ENCODE assay signal across 17 cellular contexts in genomic region chr11:94934836-94935235, GRCh38. TPM values are rescaled to one million over a fixed set of nuclear protein-coding genes. Genes with fewer than 3 reads are reported as not detected.
DNase-seq lines count a peak whose midpoint lies in the region; ATAC-seq and TF ChIP-seq lines count a peak whose summit lies in the region.
"Had no signal": no experiment of that assay in that cellular context is flagged by ENCODE, and none has a peak within 500 bp of the region (broad histone marks: within the 10 kb centered on the region; RNA-seq: fewer than 3 reads in every experiment).

No MANE protein-coding gene starts in this region.

- H3K9me3 Mint-ChIP-seq in CD8-positive, alpha-beta memory T cell: no peaks in the 10 kb centered on the region

- H2BK5ac ChIP-seq in IMR-90 (ENCODE audit: low read depth, low read length, poor library complexity, severe bottlenecking) (peak overlapping the region; percentile 30), neuronal stem cell (ENCODE audit: low read length) (no peak overlapping the region)

- H4K5ac ChIP-seq in IMR-90 (ENCODE audit: low read depth, low read length): peak overlapping the region; percentile 9

- no peaks in the 10 kb centered on the region for H3K27me3 ChIP-seq in CD8-positive, alpha-beta memory T cell (ENCODE audit: insufficient read depth, low read length, poor library complexity, severe bottlenecking)
- H3K27me3 ChIP-seq in IMR-90 (ENCODE audit: control insufficient read depth, insufficient read depth, low read length) (no peaks in the 10 kb centered on the region), neuronal stem cell (ENCODE audit: control insufficient read depth in 3 of 3, insufficient read depth in 3 of 3, low read depth in 1 of 3, low read length in 3 of 3) (no peaks in the 10 kb centered on the region)
- H3K27me3 ChIP-seq: thyroid gland had no signal

- no TSS peak for BruUV-seq in IMR-90 (replicated peaks; lab: Mats Ljungman, UMichigan)

- TF ChIP-seq RAD21 in IMR-90 (IDR thresholded peaks at IDR 0.05; ENCODE audit: low read length): no peak

- peak overlapping the region; percentile 36 for H3K4me3 ChIP-seq in CD8-positive, alpha-beta memory T cell (ENCODE audit: low read length)
- H3K4me3 ChIP-seq in IMR-90 (ENCODE audit: insufficient read depth, low read depth, low read length): no peak overlapping the region
- H3K4me3 ChIP-seq in neuronal stem cell (ENCODE audit: low read length in 2 of 2): no peak overlapping the region
- H3K4me3 ChIP-seq: K562, PC-9, thyroid gland had no signal

- peak overlapping the region; percentile 60 for H2AFZ ChIP-seq in IMR-90 (replicated peaks; ENCODE audit: low read length, poor library complexity)
- H2AFZ ChIP-seq in neuronal stem cell (ENCODE audit: low read length): peak overlapping the region; percentile 32
- H2AFZ ChIP-seq: PC-9 had no signal

- no peak for TF ChIP-seq POLR2A in IMR-90 (IDR thresholded peaks at IDR 0.05; ENCODE audit: low read depth, low read length)

- POLR2A ChIA-PET in CD8-positive, alpha-beta memory T cell (lab: Charles Lee): no interaction called here
- POLR2A ChIA-PET in IMR-90 (lab: Charles Lee; ENCODE audit: unreplicated experiment): no interaction called here

- H4K91ac ChIP-seq in IMR-90 (ENCODE audit: insufficient read depth, low read depth, low read length): peak overlapping the region; percentile 53
- no peak overlapping the region for H4K91ac ChIP-seq in neuronal stem cell (ENCODE audit: low read depth, low read length, poor library complexity)

- peak overlapping the region in 3 of 8 donors; percentile 13 to 32 (median 19) for H3K27ac Mint-ChIP-seq in CD8-positive, alpha-beta memory T cell
- H3K27ac Mint-ChIP-seq: stimulated activated effector memory CD8-positive, alpha-beta T cell treated with anti-CD3 and anti-CD28 coated beads, Interleukin-12 subunit alpha, Interleukin-12 subunit beta, amount 100 ng/mL, for 72 hours had no signal

- H2AK9ac ChIP-seq in IMR-90 (replicated peaks; ENCODE audit: low read depth, low read length, poor library complexity): no peak overlapping the region

- H3K14ac ChIP-seq in IMR-90 (replicated peaks; ENCODE audit: low read depth, low read length): peak overlapping the region; percentile 23
- no peak overlapping the region for H3K14ac ChIP-seq in neuronal stem cell (ENCODE audit: low read length)

- H3K18ac ChIP-seq in IMR-90 (ENCODE audit: low read depth, low read length) (peak overlapping the region; percentile 37), neuronal stem cell (ENCODE audit: low read length) (no peak overlapping the region)

- dilution Hi-C loops in IMR-90 (cut with HindIII; ENCODE audit: low sequenced_read_pairs, unreplicated experiment): no loop called here

- H2BK20ac ChIP-seq in IMR-90 (ENCODE audit: low read depth, low read length): peak overlapping the region; percentile 94

- TF ChIP-seq CTCF in IMR-90 (conservative IDR thresholded peaks at IDR 0.05; ENCODE audit: low read depth, low read length): no peak

- peak overlapping the region; percentile 48; the same call in 1 of the 2 replicates for H3K23ac ChIP-seq in IMR-90 (ENCODE audit: low read depth, low read length)
- no peak overlapping the region for H3K23ac ChIP-seq in neuronal stem cell (ENCODE audit: low read depth, low read length, poor library complexity)

- in situ Hi-C loops in IMR-90 (cut with MboI; ENCODE audit: low sequenced_read_pairs): loop anchor here (25.0 kb wide), 1 partner anchor 798 kb away; the partner anchor contains the start of gene PANX1

- H3K4ac ChIP-seq in IMR-90 (ENCODE audit: low read depth, low read length): peak overlapping the region; percentile 96
- no peak overlapping the region for H3K4ac ChIP-seq in neuronal stem cell (ENCODE audit: low read length)

- no peak overlapping the region for H3K4me2 ChIP-seq in IMR-90 (ENCODE audit: low read depth, low read length)
- no peak overlapping the region for H3K4me2 ChIP-seq in neuronal stem cell (ENCODE audit: insufficient read depth, low read length, poor library complexity, severe bottlenecking)
- H3K4me2 ChIP-seq: PC-9 had no signal

- no peak for ATAC-seq in IMR-90 (ENCODE audit: low read depth)
- ATAC-seq: K562; stimulated activated effector memory CD8-positive, alpha-beta T cell treated with anti-CD3 and anti-CD28 coated beads, Interleukin-12 subunit alpha, Interleukin-12 subunit beta, amount 100 ng/mL, for 72 hours had no signal

- intact Hi-C loops in IMR-90 (cut with micrococcal nuclease): no loop called here

- peak overlapping the region; percentile 8; the same call in 1 of the 2 replicates for H3K56ac ChIP-seq in IMR-90 (ENCODE audit: extremely low read depth, insufficient read depth, low read length)

- no peaks in the 10 kb centered on the region for H3K9me3 ChIP-seq in CD8-positive, alpha-beta memory T cell (ENCODE audit: low read length)
- H3K9me3 ChIP-seq in IMR-90 (ENCODE audit: control insufficient read depth, insufficient read depth, low read length): no peaks in the 10 kb centered on the region
- no peaks in the 10 kb centered on the region for H3K9me3 ChIP-seq in neuronal stem cell (replicated peaks in 1 of 2; ENCODE audit: control insufficient read depth in 2 of 2, insufficient read depth in 1 of 2, low read depth in 1 of 2, low read length in 2 of 2)
- H3K9me3 ChIP-seq: thyroid gland had no signal

- H3K36me3 Mint-ChIP-seq in CD8-positive, alpha-beta memory T cell: peaks cover 0 to 2% (median 0%) of the 10 kb centered on the region in 3 donors
- H3K36me3 Mint-ChIP-seq: stimulated activated effector memory CD8-positive, alpha-beta T cell treated with anti-CD3 and anti-CD28 coated beads, Interleukin-12 subunit alpha, Interleukin-12 subunit beta, amount 100 ng/mL, for 72 hours had no signal

- H2BK15ac ChIP-seq in IMR-90 (ENCODE audit: low read depth, low read length) (peak overlapping the region; percentile 94; the same call in 2 of the 3 replicates), neuronal stem cell (ENCODE audit: low read length) (no peak overlapping the region)

- no peaks in the 10 kb centered on the region for H3K36me3 ChIP-seq in CD8-positive, alpha-beta memory T cell (ENCODE audit: insufficient read depth, low read length)
- H3K36me3 ChIP-seq in IMR-90 (ENCODE audit: control insufficient read depth, insufficient read depth, low read length) (no peaks in the 10 kb centered on the region), neuronal stem cell (replicated peaks in 1 of 2; ENCODE audit: control insufficient read depth in 2 of 2, insufficient read depth in 2 of 2, low read length in 2 of 2) (no peaks in the 10 kb centered on the region)
- H3K36me3 ChIP-seq: thyroid gland had no signal

- H2BK120ac ChIP-seq in IMR-90 (ENCODE audit: low read depth, low read length) (peak overlapping the region; percentile 97), neuronal stem cell (ENCODE audit: low read depth, low read length) (no peak overlapping the region)

- peaks cover 30% of the 10 kb centered on the region for H3K4me1 ChIP-seq in CD8-positive, alpha-beta memory T cell (ENCODE audit: insufficient read depth, low read length)
- peaks cover 28% of the 10 kb centered on the region for H3K4me1 ChIP-seq in IMR-90 (ENCODE audit: control insufficient read depth, insufficient read depth, low read length)
- H3K4me1 ChIP-seq in neuronal stem cell (ENCODE audit: control insufficient read depth in 2 of 2, insufficient read depth in 1 of 2, low read depth in 1 of 2, low read length in 2 of 2): peaks cover 8 to 17% of the 10 kb centered on the region in 2 donors

- peak overlapping the region in 3 of 7 donors; percentile 22 to 42 (median 23) for H3K4me3 Mint-ChIP-seq in CD8-positive, alpha-beta memory T cell
- H3K4me3 Mint-ChIP-seq: stimulated activated effector memory CD8-positive, alpha-beta T cell treated with anti-CD3 and anti-CD28 coated beads, Interleukin-12 subunit alpha, Interleukin-12 subunit beta, amount 100 ng/mL, for 72 hours had no signal

- H3K27ac ChIP-seq in CD8-positive, alpha-beta memory T cell (ENCODE audit: low read depth, low read length): no peak overlapping the region
- H3K27ac ChIP-seq in IMR-90 (ENCODE audit: insufficient read depth, low read length) (peak overlapping the region; percentile 28; the same call in 1 of the 2 replicates), neuronal stem cell (replicated peaks; ENCODE audit: low read length) (no peak overlapping the region)
- H3K27ac ChIP-seq: PC-9, VCaP had no signal

- DNase-seq in CD8-positive, alpha-beta memory T cell: peak in 1 of 5 donors; percentile 33
- DNase-seq in IMR-90 (no peak), dermis blood vessel endothelial cell (peak; percentile 51), neuronal stem cell (ENCODE audit: low spot score) (no peak), UCSD-AML1 (lab: John Stamatoyannopoulos, UW; ENCODE audit: unreplicated experiment) (no peak)
- no peak for DNase-seq in activated CD8-positive, alpha-beta memory T cell treated with anti-CD3 and anti-CD28 coated beads, Interleukin-2, amount 50 U/mL, for 4 hours
- no peak for DNase-seq in activated CD4-positive, alpha-beta T cell treated with anti-CD3 and anti-CD28 coated beads, Interleukin-2, amount 50 U/mL, for 4 hours
- DNase-seq: activated effector memory CD4-positive, alpha-beta T cell treated with anti-CD3 and anti-CD28 coated beads, Interleukin-2, amount 50 U/mL, for 16 hours; erythroblast; mammary epithelial cell; NCI-H1105; NCI-H82; PC-9; thyroid gland had no signal

- H3K4me1 Mint-ChIP-seq in CD8-positive, alpha-beta memory T cell: peaks cover 19 to 21% (median 20%) of the 10 kb centered on the region in 3 donors
- H3K4me1 Mint-ChIP-seq: stimulated activated effector memory CD8-positive, alpha-beta T cell treated with anti-CD3 and anti-CD28 coated beads, Interleukin-12 subunit alpha, Interleukin-12 subunit beta, amount 100 ng/mL, for 72 hours had no signal

- no peak overlapping the region for H3K9ac ChIP-seq in IMR-90 (ENCODE audit: low read depth, low read length)
- H3K9ac ChIP-seq in neuronal stem cell (ENCODE audit: low read depth, low read length, poor library complexity): no peak overlapping the region

- H2AK5ac ChIP-seq in IMR-90 (ENCODE audit: low read depth, low read length): peak overlapping the region; percentile 72; the same call in 1 of the 2 replicates
- H2AK5ac ChIP-seq in neuronal stem cell (ENCODE audit: low read depth, low read length): no peak overlapping the region

- H3K79me1 ChIP-seq in IMR-90 (ENCODE audit: low read depth in 1 of 2, low read length in 2 of 2) (0 out of 4 replicates have a peak, but pooled peaks cover 0 to 4% of the 10 kb centered on the region in 2 experiments), neuronal stem cell (ENCODE audit: low read depth, low read length) (no peaks in the 10 kb centered on the region)

- peak overlapping the region; percentile 75 to 86; a peak in 3 of 4 replicates for H4K8ac ChIP-seq in IMR-90 (ENCODE audit: low read depth in 2 of 2, low read length in 2 of 2)
- no peak overlapping the region for H4K8ac ChIP-seq in neuronal stem cell (ENCODE audit: low read depth, low read length)

- CTCF ChIA-PET in CD8-positive, alpha-beta memory T cell (lab: Charles Lee): interaction anchor here (1.1 kb wide), 1 partner anchor 8 kb away, joined by 6 read pairs; no protein-coding TSS in a partner anchor
- CTCF ChIA-PET in IMR-90 (lab: Yijun Ruan, JAX): interaction anchor here (0.7 kb wide), 1 partner anchor 312 kb away, joined by 3 read pairs; no protein-coding TSS in a partner anchor

- no peaks in the 10 kb centered on the region for H4K20me1 ChIP-seq in IMR-90 (ENCODE audit: insufficient read depth, low read length)

- no peak overlapping the region for H2BK12ac ChIP-seq in neuronal stem cell (ENCODE audit: low read length)

- peaks cover 28% of the 10 kb centered on the region for H3K9me1 ChIP-seq in IMR-90 (ENCODE audit: insufficient read depth, low read length)

- H3K27me3 Mint-ChIP-seq in CD8-positive, alpha-beta memory T cell: peaks cover 7 to 9% of the 10 kb centered on the region in 2 donors

- no CpG with 5 or more reads among the region's 3 CpGs for WGBS in IMR-90 (ENCODE audit: extremely low coverage in 2 of 2, insufficient read length in 1 of 2), 2 experiments
- WGBS in neuronal stem cell (ENCODE audit: extremely low coverage in 2 of 2, insufficient read length in 2 of 2, insufficient replicate concordance in 1 of 2), 2 donors: no CpG with 5 or more reads among the region's 3 CpGs

RNA-seq across cellular contexts. Expression of gene CWC15, which starts 38.5 kb away (rescaled TPM):
- total RNA-seq in CD8-positive, alpha-beta memory T cell: 100 to 1,000 TPM in 1 of 2 experiments, 10 to 100 TPM in 1; 96.6 to 100 TPM
- 60.3 TPM for polyA plus RNA-seq in CD8-positive, alpha-beta memory T cell
- 48.6 and 70.0 TPM in 2 replicates for total RNA-seq in IMR-90 (2012; rRNA removed)
- 34.7 and 38.4 TPM in 2 replicates for polyA plus RNA-seq in IMR-90 (2012; rRNA removed)
- polyA plus RNA-seq in IMR-90 (2012; cell fraction: cytosol; rRNA removed): 7.5 and 12.7 TPM in 2 replicates
- polyA plus RNA-seq in IMR-90 (2012; cell fraction: nucleus; rRNA removed; ENCODE audit: low replicate concordance): 3.1 and 31.3 TPM in 2 replicates
- 38.0 and 40.8 TPM in 2 replicates for total RNA-seq in dermis blood vessel endothelial cell
- 98.8 TPM for polyA plus RNA-seq in neuronal stem cell (2013, experiment 1 of 2)
- polyA plus RNA-seq in neuronal stem cell (2013, experiment 2 of 2): 106 TPM

RNA-seq across cellular contexts. Expression of gene KDM4D, which starts 38.7 kb away (rescaled TPM):
- total RNA-seq in CD8-positive, alpha-beta memory T cell: 1 to 10 TPM; 1.6 to 1.8 TPM
- 0.28 TPM for polyA plus RNA-seq in CD8-positive, alpha-beta memory T cell
- total RNA-seq in IMR-90 (2012; rRNA removed): 0.90 and 1.1 TPM in 2 replicates
- polyA plus RNA-seq in IMR-90 (2012; rRNA removed): 0.99 and 1.1 TPM in 2 replicates
- polyA plus RNA-seq in IMR-90 (2012; cell fraction: cytosol; rRNA removed): 0.40 and 0.84 TPM in 2 replicates
- polyA plus RNA-seq in IMR-90 (2012; cell fraction: nucleus; rRNA removed; ENCODE audit: low replicate concordance): 0.45 and 0.65 TPM in 2 replicates
- 0.17 and 0.65 TPM in 2 replicates for total RNA-seq in dermis blood vessel endothelial cell
- polyA plus RNA-seq in neuronal stem cell (2013, experiment 1 of 2): 2.9 TPM
- 2.9 TPM for polyA plus RNA-seq in neuronal stem cell (2013, experiment 2 of 2)
